28 cellular contexts compared by ENCODE assay signal in the genomic region with DNA sequence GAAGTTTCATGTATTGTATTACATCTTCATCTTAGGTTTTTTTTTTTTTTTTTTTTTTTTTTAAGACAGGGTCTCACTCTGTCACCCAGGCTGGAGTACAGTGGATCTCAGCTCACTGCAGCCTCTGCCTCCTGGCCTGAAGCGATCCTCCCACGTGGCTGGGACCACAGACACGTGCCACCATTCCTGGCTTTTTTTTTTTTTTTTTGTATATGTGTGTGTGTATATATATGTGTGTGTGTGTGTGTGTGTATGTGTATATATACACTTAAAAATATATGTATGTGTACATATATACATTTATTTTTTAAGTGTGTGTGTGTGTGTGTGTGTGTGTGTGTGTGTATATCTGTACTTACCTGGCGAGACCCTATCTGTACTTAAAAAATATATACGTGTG.
"Had no signal": no experiment of that assay in that cellular context is flagged by ENCODE, and none has a peak within 500 bp of the region (broad histone marks: within the 10 kb centered on the region; RNA-seq: fewer than 3 reads in every experiment).

No MANE protein-coding gene starts in this region.

- H3K27ac ChIP-seq: brain microvascular endothelial cell, coronary artery, dorsolateral prefrontal cortex had no signal

- DNase-seq: activated CD4-positive, alpha-beta T cell treated with anti-CD3 and anti-CD28 coated beads for 48 hours; activated CD4-positive, alpha-beta T cell treated with anti-CD3 and anti-CD28 coated beads, Interleukin-2, amount 50 U/mL, for 1 hour; activated CD4-positive, alpha-beta T cell treated with anti-CD3 and anti-CD28 coated beads, Interleukin-2, amount 50 U/mL, for 48 hours; activated CD8-positive, alpha-beta memory T cell treated with anti-CD3 and anti-CD28 coated beads for 24 hours; activated CD8-positive, alpha-beta T cell treated with anti-CD3 and anti-CD28 coated beads for 36 hours; activated effector memory CD4-positive, alpha-beta T cell treated with Interleukin-2 at 50 U/mL for 16 hours; activated gamma-delta T cell treated with Interleukin-2 at 50 U/mL for 16 hours; activated naive CD4-positive, alpha-beta T cell treated with anti-CD3 and anti-CD28 coated beads, Interleukin-2, amount 50 U/mL, for 16 hours; activated naive CD4-positive, alpha-beta T cell treated with Interleukin-2 at 50 U/mL for 16 hours; activated T-cell treated with anti-CD3 and anti-CD28 coated beads, Interleukin-2, amount 50 U/mL, for 4 hours; amniotic stem cell; anterior cingulate cortex; brain microvascular endothelial cell; dorsolateral prefrontal cortex; effector memory CD4-positive, alpha-beta T cell; endodermal cell; foreskin fibroblast; head of caudate nucleus; hippocampal formation; T1000 had no signal

- ATAC-seq: activated CD4-positive, CD25-positive, alpha-beta regulatory T cell treated with anti-CD3 and anti-CD28 coated beads, Interleukin-2, amount 50 U/mL, for 24 hours; activated CD8-positive, alpha-beta T cell treated with anti-CD3 and anti-CD28 coated beads for 36 hours; activated T-cell treated with anti-CD3 and anti-CD28 coated beads, Interleukin-2, amount 50 U/mL, for 4 hours; activated T-helper 17 cell treated with anti-CD3 and anti-CD28 coated beads, Interleukin-2, amount 50 U/mL, for 72 hours; esophagus mucosa; WTC11 had no signal

- H3K27me3 ChIP-seq: brain microvascular endothelial cell, dorsolateral prefrontal cortex had no signal

- H3K36me3 ChIP-seq: brain microvascular endothelial cell had no signal

- FAIRE-seq: astrocyte, bronchial epithelial cell, frontal cortex had no signal

- H3K4me3 ChIP-seq: coronary artery, dorsolateral prefrontal cortex had no signal
